Comparison of ENCODE assay signal across 1 cellular context in the genomic region with DNA sequence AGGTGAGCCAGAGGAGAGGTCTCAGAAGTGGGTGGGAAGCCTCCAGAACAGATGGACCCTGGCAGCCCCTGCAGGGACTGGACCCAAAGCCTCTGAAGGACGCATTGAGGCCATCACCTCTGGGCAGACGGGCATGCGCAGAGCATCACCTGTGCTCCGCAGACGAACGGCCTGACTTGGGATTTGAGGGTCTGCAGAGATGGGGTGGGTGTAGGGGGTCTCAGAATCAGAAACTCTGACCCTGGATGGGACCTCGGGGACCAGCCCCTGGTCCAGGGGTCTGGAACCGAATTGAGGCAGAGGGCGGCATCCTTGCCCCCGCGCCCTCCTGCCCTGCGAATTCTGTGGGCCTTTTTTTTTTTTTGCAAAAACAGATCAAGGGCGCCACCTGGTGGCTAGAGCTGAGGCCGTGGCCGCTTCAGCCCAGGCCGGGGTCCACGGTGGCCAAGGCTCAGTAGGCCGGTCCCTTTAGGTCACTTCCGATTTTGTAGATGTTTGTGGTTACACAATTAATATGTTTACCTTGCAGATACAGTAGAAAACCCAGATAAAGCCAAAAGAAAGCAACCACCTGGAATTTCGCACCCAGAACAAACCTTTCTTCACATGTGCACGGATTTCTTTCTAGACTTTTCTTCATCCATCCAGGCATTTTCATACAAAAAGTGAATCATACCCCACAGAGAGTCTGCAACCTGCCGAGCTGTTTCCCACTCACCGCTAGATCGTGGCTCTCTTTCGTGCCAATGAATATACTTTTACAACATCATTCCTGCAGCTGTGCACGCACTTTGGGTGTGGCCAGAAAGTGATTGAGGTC.
TF ChIP-seq lines count a peak whose summit lies in the region.

No MANE protein-coding gene starts in this region.

TF ChIP-seq in K562, 482 proteins besides CTCF, POLR2A, EP300 and RAD21:
- TF ChIP-seq, protein P1, sequence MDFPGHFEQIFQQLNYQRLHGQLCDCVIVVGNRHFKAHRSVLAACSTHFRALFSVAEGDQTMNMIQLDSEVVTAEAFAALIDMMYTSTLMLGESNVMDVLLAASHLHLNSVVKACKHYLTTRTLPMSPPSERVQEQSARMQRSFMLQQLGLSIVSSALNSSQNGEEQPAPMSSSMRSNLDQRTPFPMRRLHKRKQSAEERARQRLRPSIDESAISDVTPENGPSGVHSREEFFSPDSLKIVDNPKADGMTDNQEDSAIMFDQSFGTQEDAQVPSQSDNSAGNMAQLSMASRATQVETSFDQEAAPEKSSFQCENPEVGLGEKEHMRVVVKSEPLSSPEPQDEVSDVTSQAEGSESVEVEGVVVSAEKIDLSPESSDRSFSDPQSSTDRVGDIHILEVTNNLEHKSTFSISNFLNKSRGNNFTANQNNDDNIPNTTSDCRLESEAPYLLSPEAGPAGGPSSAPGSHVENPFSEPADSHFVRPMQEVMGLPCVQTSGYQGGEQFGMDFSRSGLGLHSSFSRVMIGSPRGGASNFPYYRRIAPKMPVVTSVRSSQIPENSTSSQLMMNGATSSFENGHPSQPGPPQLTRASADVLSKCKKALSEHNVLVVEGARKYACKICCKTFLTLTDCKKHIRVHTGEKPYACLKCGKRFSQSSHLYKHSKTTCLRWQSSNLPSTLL (IDR thresholded peaks at IDR 0.05), result no peak
- no peak for TF ChIP-seq E2F3 (CRISPR knock-in tag; IDR thresholded peaks at IDR 0.05)
- TF ChIP-seq, protein P2, sequence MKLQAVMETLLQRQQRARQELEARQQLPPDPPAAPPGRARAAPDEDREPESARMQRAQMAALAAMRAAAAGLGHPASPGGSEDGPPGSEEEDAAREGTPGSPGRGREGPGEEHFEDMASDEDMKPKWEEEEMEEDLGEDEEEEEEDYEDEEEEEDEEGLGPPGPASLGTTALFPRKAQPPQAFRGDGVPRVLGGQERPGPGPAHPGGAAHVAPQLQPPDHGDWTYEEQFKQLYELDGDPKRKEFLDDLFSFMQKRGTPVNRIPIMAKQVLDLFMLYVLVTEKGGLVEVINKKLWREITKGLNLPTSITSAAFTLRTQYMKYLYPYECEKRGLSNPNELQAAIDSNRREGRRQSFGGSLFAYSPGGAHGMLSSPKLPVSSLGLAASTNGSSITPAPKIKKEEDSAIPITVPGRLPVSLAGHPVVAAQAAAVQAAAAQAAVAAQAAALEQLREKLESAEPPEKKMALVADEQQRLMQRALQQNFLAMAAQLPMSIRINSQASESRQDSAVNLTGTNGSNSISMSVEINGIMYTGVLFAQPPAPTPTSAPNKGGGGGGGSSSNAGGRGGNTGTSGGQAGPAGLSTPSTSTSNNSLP (IDR thresholded peaks at IDR 0.05; ENCODE audit: borderline replicate concordance, low read depth, low read length), result no peak
- no peak for TF ChIP-seq ZNF134 (CRISPR knock-in tag; conservative IDR thresholded peaks at IDR 0.05)
- no peak for TF ChIP-seq IRF2 (CRISPR knock-in tag; IDR thresholded peaks at IDR 0.05)
- TF ChIP-seq SNIP1 (IDR thresholded peaks at IDR 0.05; ENCODE audit: low read depth), result no peak
- no peak for TF ChIP-seq PURB (CRISPR knock-in tag; IDR thresholded peaks at IDR 0.05; ENCODE audit: low read depth)
- peak; percentile 22; the same call in 1 of the 2 replicates for TF ChIP-seq ZBTB7A (IDR thresholded peaks at IDR 0.05; ENCODE audit: borderline replicate concordance, control insufficient read depth, low read depth, low read length)
- TF ChIP-seq SMC3 (conservative IDR thresholded peaks at IDR 0.05; ENCODE audit: insufficient read depth, low read depth, low read length), result peak; percentile 90
- TF ChIP-seq, protein P3, sequence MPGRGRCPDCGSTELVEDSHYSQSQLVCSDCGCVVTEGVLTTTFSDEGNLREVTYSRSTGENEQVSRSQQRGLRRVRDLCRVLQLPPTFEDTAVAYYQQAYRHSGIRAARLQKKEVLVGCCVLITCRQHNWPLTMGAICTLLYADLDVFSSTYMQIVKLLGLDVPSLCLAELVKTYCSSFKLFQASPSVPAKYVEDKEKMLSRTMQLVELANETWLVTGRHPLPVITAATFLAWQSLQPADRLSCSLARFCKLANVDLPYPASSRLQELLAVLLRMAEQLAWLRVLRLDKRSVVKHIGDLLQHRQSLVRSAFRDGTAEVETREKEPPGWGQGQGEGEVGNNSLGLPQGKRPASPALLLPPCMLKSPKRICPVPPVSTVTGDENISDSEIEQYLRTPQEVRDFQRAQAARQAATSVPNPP (IDR thresholded peaks at IDR 0.05; ENCODE audit: borderline replicate concordance, insufficient read depth, insufficient read length), result no peak
- TF ChIP-seq TAL1 (IDR thresholded peaks at IDR 0.05), result no peak
- TF ChIP-seq ZNF77 (CRISPR knock-in tag; IDR thresholded peaks at IDR 0.05), result no peak
- TF ChIP-seq, protein P4, sequence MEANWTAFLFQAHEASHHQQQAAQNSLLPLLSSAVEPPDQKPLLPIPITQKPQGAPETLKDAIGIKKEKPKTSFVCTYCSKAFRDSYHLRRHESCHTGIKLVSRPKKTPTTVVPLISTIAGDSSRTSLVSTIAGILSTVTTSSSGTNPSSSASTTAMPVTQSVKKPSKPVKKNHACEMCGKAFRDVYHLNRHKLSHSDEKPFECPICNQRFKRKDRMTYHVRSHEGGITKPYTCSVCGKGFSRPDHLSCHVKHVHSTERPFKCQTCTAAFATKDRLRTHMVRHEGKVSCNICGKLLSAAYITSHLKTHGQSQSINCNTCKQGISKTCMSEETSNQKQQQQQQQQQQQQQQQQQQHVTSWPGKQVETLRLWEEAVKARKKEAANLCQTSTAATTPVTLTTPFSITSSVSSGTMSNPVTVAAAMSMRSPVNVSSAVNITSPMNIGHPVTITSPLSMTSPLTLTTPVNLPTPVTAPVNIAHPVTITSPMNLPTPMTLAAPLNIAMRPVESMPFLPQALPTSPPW (CRISPR knock-in tag; IDR thresholded peaks at IDR 0.05), result peak; percentile 60
- no peak for TF ChIP-seq POLR3A (IDR thresholded peaks at IDR 0.05; ENCODE audit: borderline replicate concordance, extremely low read depth, insufficient read depth, insufficient read length)
- TF ChIP-seq, protein P5, sequence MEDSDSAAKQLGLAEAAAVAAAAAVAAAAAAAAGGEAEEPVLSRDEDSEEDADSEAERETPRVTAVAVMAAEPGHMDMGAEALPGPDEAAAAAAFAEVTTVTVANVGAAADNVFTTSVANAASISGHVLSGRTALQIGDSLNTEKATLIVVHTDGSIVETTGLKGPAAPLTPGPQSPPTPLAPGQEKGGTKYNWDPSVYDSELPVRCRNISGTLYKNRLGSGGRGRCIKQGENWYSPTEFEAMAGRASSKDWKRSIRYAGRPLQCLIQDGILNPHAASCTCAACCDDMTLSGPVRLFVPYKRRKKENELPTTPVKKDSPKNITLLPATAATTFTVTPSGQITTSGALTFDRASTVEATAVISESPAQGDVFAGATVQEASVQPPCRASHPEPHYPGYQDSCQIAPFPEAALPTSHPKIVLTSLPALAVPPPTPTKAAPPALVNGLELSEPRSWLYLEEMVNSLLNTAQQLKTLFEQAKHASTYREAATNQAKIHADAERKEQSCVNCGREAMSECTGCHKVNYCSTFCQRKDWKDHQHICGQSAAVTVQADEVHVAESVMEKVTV (CRISPR knock-in tag; IDR thresholded peaks at IDR 0.05), result peak; percentile 67
- no peak for TF ChIP-seq EZH2 (IDR thresholded peaks at IDR 0.05; ENCODE audit: borderline replicate concordance, low read depth, low read length)
- no peak for TF ChIP-seq ATF7 (IDR thresholded peaks at IDR 0.05)
- TF ChIP-seq, protein P6, sequence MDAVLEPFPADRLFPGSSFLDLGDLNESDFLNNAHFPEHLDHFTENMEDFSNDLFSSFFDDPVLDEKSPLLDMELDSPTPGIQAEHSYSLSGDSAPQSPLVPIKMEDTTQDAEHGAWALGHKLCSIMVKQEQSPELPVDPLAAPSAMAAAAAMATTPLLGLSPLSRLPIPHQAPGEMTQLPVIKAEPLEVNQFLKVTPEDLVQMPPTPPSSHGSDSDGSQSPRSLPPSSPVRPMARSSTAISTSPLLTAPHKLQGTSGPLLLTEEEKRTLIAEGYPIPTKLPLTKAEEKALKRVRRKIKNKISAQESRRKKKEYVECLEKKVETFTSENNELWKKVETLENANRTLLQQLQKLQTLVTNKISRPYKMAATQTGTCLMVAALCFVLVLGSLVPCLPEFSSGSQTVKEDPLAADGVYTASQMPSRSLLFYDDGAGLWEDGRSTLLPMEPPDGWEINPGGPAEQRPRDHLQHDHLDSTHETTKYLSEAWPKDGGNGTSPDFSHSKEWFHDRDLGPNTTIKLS (IDR thresholded peaks at IDR 0.05; ENCODE audit: borderline replicate concordance, low read depth), result no peak
- peak; percentile 75 to 78 for TF ChIP-seq NRF1 (conservative IDR thresholded peaks at IDR 0.05 in 1 of 2, IDR thresholded peaks at IDR 0.05 in 1 of 2)
- TF ChIP-seq CTBP1 (IDR thresholded peaks at IDR 0.05; ENCODE audit: borderline replicate concordance), result no peak
- TF ChIP-seq FOXJ2 (tag; IDR thresholded peaks at IDR 0.05), result no peak
- TF ChIP-seq RBM34 (IDR thresholded peaks at IDR 0.05; ENCODE audit: borderline replicate concordance, insufficient read depth, low read length), result no peak
- peak; percentile 52; the same call in 1 of the 2 replicates for TF ChIP-seq CC2D1A (IDR thresholded peaks at IDR 0.05)
- TF ChIP-seq, protein P7, sequence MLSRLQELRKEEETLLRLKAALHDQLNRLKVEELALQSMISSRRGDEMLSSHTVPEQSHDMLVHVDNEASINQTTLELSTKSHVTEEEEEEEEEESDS (CRISPR knock-in tag; IDR thresholded peaks at IDR 0.05), result no peak
- TF ChIP-seq NFE2 (IDR thresholded peaks at IDR 0.05; ENCODE audit: low read depth), result no peak
- TF ChIP-seq MYBL2 (IDR thresholded peaks at IDR 0.05; ENCODE audit: low read depth), result no peak
- TF ChIP-seq MYBL2 (CRISPR knock-in tag; IDR thresholded peaks at IDR 0.05; ENCODE audit: borderline replicate concordance), result no peak
- peak; percentile 36; the same call in 1 of the 2 replicates for TF ChIP-seq STAG1 (CRISPR knock-in tag; IDR thresholded peaks at IDR 0.05; ENCODE audit: borderline replicate concordance)
- TF ChIP-seq L3MBTL2 (IDR thresholded peaks at IDR 0.05), result 0 out of 2 replicates have a peak, but pooled peaks have one; percentile 18
- TF ChIP-seq ELF1 (tag; IDR thresholded peaks at IDR 0.05), result no peak
- peak; percentile 77 for TF ChIP-seq ARID2 (IDR thresholded peaks at IDR 0.05)
- peak in 1 of 2 experiments; percentile 46; a peak in 1 of 4 replicates for TF ChIP-seq MAZ (CRISPR knock-in tag; conservative IDR thresholded peaks at IDR 0.05 in 1 of 2, IDR thresholded peaks at IDR 0.05 in 1 of 2)
- no peak for TF ChIP-seq MCM7 (IDR thresholded peaks at IDR 0.05)
- TF ChIP-seq ZNF384 (IDR thresholded peaks at IDR 0.05; ENCODE audit: low read depth, low read length), result peak; percentile 99
